22 cellular contexts compared by ENCODE assay signal in genomic region chr3:128266453-128266852, GRCh38.
DNase-seq lines count a peak whose midpoint lies in the region; ATAC-seq and TF ChIP-seq lines count a peak whose summit lies in the region.
"Had no signal": no experiment of that assay in that cellular context is flagged by ENCODE, and none has a peak within 500 bp of the region (broad histone marks: within the 10 kb centered on the region; RNA-seq: fewer than 3 reads in every experiment).

No MANE protein-coding gene starts in this region.

- peaks cover 58% of the 10 kb centered on the region for H3K36me3 Mint-ChIP-seq in CD4-positive, CD25-positive, alpha-beta regulatory T cell

- no peak overlapping the region for H3K27ac ChIP-seq in CD4-positive, CD25-positive, alpha-beta regulatory T cell (ENCODE audit: insufficient read depth, low read length, poor library complexity, severe bottlenecking)
- no peak overlapping the region for H3K27ac ChIP-seq in gastroesophageal sphincter
- H3K27ac ChIP-seq: heart left ventricle, lower lobe of right lung, right atrium auricular region, thoracic aorta had no signal

- no peak overlapping the region for H3K4me3 Mint-ChIP-seq in CD4-positive, CD25-positive, alpha-beta regulatory T cell
- H3K4me3 Mint-ChIP-seq: stimulated activated effector memory CD8-positive, alpha-beta T cell treated with anti-CD3 and anti-CD28 coated beads, Interleukin-12 subunit alpha, Interleukin-12 subunit beta, amount 100 ng/mL, for 72 hours; T-helper 17 cell had no signal

- H3K27ac Mint-ChIP-seq in CD4-positive, CD25-positive, alpha-beta regulatory T cell, result peak overlapping the region in 2 of 3 donors; percentile 52 to 59
- H3K27ac Mint-ChIP-seq: stimulated activated effector memory CD8-positive, alpha-beta T cell treated with anti-CD3 and anti-CD28 coated beads, Interleukin-12 subunit alpha, Interleukin-12 subunit beta, amount 100 ng/mL, for 72 hours; T-helper 17 cell had no signal

- peaks cover 28% of the 10 kb centered on the region for H3K36me3 ChIP-seq in CD4-positive, CD25-positive, alpha-beta regulatory T cell (ENCODE audit: control insufficient read depth, insufficient read depth, low read length)
- peaks cover 0 to 54% of the 10 kb centered on the region in 2 donors for H3K36me3 ChIP-seq in gastroesophageal sphincter
- H3K36me3 ChIP-seq: thoracic aorta had no signal

- no peaks in the 10 kb centered on the region for H3K27me3 ChIP-seq in CD4-positive, CD25-positive, alpha-beta regulatory T cell (ENCODE audit: control insufficient read depth, insufficient read depth, low read length)
- H3K27me3 ChIP-seq in gastroesophageal sphincter, result no peaks in the 10 kb centered on the region
- H3K27me3 ChIP-seq: heart left ventricle, right atrium auricular region had no signal

- no CpG with 5 or more reads among the region's 1 CpG for WGBS in gastroesophageal sphincter (ENCODE audit: low coverage in 1 of 2), 2 donors

- H3K9me3 ChIP-seq in CD4-positive, CD25-positive, alpha-beta regulatory T cell (ENCODE audit: control insufficient read depth in 2 of 2, low read length in 2 of 2), result no peaks in the 10 kb centered on the region
- H3K9me3 ChIP-seq in gastroesophageal sphincter, result no peaks in the 10 kb centered on the region
- H3K9me3 ChIP-seq: heart left ventricle, lower lobe of right lung, right atrium auricular region, thoracic aorta had no signal

- peaks cover 0 to 7% (median 0%) of the 10 kb centered on the region in 4 donors for H3K4me1 Mint-ChIP-seq in CD4-positive, CD25-positive, alpha-beta regulatory T cell
- H3K4me1 Mint-ChIP-seq: stimulated activated effector memory CD8-positive, alpha-beta T cell treated with anti-CD3 and anti-CD28 coated beads, Interleukin-12 subunit alpha, Interleukin-12 subunit beta, amount 100 ng/mL, for 72 hours had no signal

- no peak for TF ChIP-seq CTCF in fibroblast of pulmonary artery (IDR thresholded peaks at IDR 0.05; ENCODE audit: low read length, missing control alignments)
- no peak for TF ChIP-seq CTCF in gastroesophageal sphincter (IDR thresholded peaks at IDR 0.05)

- H3K4me3 ChIP-seq in CD4-positive, CD25-positive, alpha-beta regulatory T cell (ENCODE audit: low read depth, low read length), result no peak overlapping the region
- no peak overlapping the region for H3K4me3 ChIP-seq in fibroblast of pulmonary artery (replicated peaks; ENCODE audit: low read depth, low read length)
- H3K4me3 ChIP-seq in gastroesophageal sphincter, result no peak overlapping the region
- H3K4me3 ChIP-seq: heart left ventricle, lower lobe of right lung, right atrium auricular region, thoracic aorta had no signal

- no peaks in the 10 kb centered on the region for H3K27me3 Mint-ChIP-seq in CD4-positive, CD25-positive, alpha-beta regulatory T cell
- H3K27me3 Mint-ChIP-seq: T-helper 17 cell had no signal

- ATAC-seq in CD4-positive, CD25-positive, alpha-beta regulatory T cell (ENCODE audit: low read depth in 2 of 2), result no peak
- ATAC-seq in GM19397 (IDR thresholded peaks at IDR 0.05; ENCODE audit: unreplicated experiment), result no peak
- ATAC-seq in gastroesophageal sphincter, result no peak
- ATAC-seq: lower lobe of right lung; stimulated activated effector memory CD8-positive, alpha-beta T cell treated with anti-CD3 and anti-CD28 coated beads, Interleukin-12 subunit alpha, Interleukin-12 subunit beta, amount 100 ng/mL, for 72 hours; T-helper 17 cell had no signal

- TF ChIP-seq EP300 in gastroesophageal sphincter (IDR thresholded peaks at IDR 0.05), result no peak

- H3K9me3 Mint-ChIP-seq in CD4-positive, CD25-positive, alpha-beta regulatory T cell, result peaks cover 0 to 3% (median 0%) of the 10 kb centered on the region in 7 donors
- H3K9me3 Mint-ChIP-seq: stimulated activated effector memory CD8-positive, alpha-beta T cell treated with anti-CD3 and anti-CD28 coated beads, Interleukin-12 subunit alpha, Interleukin-12 subunit beta, amount 100 ng/mL, for 72 hours had no signal

- H3K4me1 ChIP-seq in CD4-positive, CD25-positive, alpha-beta regulatory T cell (ENCODE audit: control insufficient read depth, insufficient read depth, low read length, poor library complexity, severe bottlenecking), result no peaks in the 10 kb centered on the region
- H3K4me1 ChIP-seq in gastroesophageal sphincter, result no peaks in the 10 kb centered on the region
- H3K4me1 ChIP-seq: lower lobe of right lung had no signal

- TF ChIP-seq POLR2A in gastroesophageal sphincter (IDR thresholded peaks at IDR 0.05), result no peak

- DNase-seq in CD4-positive, CD25-positive, alpha-beta regulatory T cell, result no peak
- peak; percentile 22 for DNase-seq in EL
- DNase-seq in NCI-H2196 treated with DMSO at 0.1 percent for 48 hours (lab: John Stamatoyannopoulos, UW; ENCODE audit: unreplicated experiment), result peak; percentile 20
- peak; percentile 51 for DNase-seq in fibroblast of pulmonary artery (ENCODE audit: low read depth)
- DNase-seq in NCI-H1436 (lab: John Stamatoyannopoulos, UW), result no peak
- DNase-seq in superior temporal gyrus (ENCODE audit: extremely low spot score), result no peak
- DNase-seq: activated CD4-positive, alpha-beta T cell treated with anti-CD3 and anti-CD28 coated beads, Interleukin-2, amount 50 U/mL, for 1 hour; activated gamma-delta T cell; central memory CD4-positive, alpha-beta T cell; effector CD8-positive, alpha-beta T cell; GOT3; heart left ventricle; lower lobe of right lung; MM.1S; NCI-H748 treated with DMSO at 0.1 percent for 48 hours; occipital lobe; T-helper 17 cell had no signal

Comparison
In these comparisons a context has a peak if more than half of its experiments do, and no peak if none do; other contexts are left out.
1. DNase-seq: peak in EL (single experiment), NCI-H2196 treated with DMSO at 0.1 percent for 48 hours (single experiment) and fibroblast of pulmonary artery (single experiment); none in CD4-positive, CD25-positive, alpha-beta regulatory T cell (0 of 3), NCI-H1436 (single experiment) and superior temporal gyrus (single experiment).